ENCODE assay signal across 2 cellular contexts in the genomic region with DNA sequence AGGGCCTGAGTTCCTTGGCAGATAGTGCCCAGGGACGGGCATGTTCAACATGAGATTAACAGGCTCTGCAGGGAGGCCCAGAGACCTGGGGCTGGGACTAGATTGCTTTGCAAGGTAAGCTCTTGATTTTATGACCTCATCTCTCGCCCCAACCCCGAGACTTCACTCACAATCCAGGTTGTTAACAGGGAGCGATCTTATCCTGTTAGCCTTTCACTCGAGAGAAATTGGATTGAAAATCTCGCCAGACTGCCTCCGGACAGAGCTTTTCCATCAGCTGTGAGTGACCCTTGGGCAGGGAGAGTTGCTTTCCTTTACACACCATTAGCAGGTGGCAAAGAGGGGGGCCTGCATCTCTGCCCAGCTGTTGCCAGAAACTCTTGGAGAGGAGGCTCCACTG.
TF ChIP-seq lines count a peak whose summit lies in the region.

No MANE protein-coding gene starts in this region.

TF ChIP-seq in SK-N-SH, 30 proteins besides CTCF, POLR2A, EP300 and RAD21 (continued from another document):
- TF ChIP-seq, protein P1, sequence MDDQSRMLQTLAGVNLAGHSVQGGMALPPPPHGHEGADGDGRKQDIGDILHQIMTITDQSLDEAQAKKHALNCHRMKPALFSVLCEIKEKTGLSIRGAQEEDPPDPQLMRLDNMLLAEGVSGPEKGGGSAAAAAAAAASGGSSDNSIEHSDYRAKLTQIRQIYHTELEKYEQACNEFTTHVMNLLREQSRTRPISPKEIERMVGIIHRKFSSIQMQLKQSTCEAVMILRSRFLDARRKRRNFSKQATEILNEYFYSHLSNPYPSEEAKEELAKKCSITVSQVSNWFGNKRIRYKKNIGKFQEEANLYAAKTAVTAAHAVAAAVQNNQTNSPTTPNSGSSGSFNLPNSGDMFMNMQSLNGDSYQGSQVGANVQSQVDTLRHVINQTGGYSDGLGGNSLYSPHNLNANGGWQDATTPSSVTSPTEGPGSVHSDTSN (IDR thresholded peaks at IDR 0.05), result no peak
- TF ChIP-seq FOXJ3 (CRISPR knock-in tag; IDR thresholded peaks at IDR 0.05), result peak; percentile 66
- no peak for TF ChIP-seq NRF1 (IDR thresholded peaks at IDR 0.05; ENCODE audit: low read depth, low read length)
- TF ChIP-seq USF1 (IDR thresholded peaks at IDR 0.05; ENCODE audit: borderline replicate concordance, low read depth), result no peak
- no peak for TF ChIP-seq RCOR1 (IDR thresholded peaks at IDR 0.05; ENCODE audit: low read length)
- no peak for TF ChIP-seq ELF1 (IDR thresholded peaks at IDR 0.05)
- no peak for TF ChIP-seq CHD2 (IDR thresholded peaks at IDR 0.05; ENCODE audit: low read length, partially characterized antibody)
- peak; percentile 66 for TF ChIP-seq GATA2 (CRISPR knock-in tag; IDR thresholded peaks at IDR 0.05)
- TF ChIP-seq RXRA (IDR thresholded peaks at IDR 0.05; ENCODE audit: borderline replicate concordance, low read depth), result no peak
- no peak for TF ChIP-seq TAF1 (IDR thresholded peaks at IDR 0.05; ENCODE audit: borderline replicate concordance, low read depth, low read length)

TF ChIP-seq in SK-N-SH treated with all-trans-retinoic acid at 6 μM for 48 hours, 23 proteins besides CTCF, POLR2A, EP300 and RAD21:
- TF ChIP-seq CSRNP3 (CRISPR knock-in tag; IDR thresholded peaks at IDR 0.05) (no peak), ZNF565 (CRISPR knock-in tag; conservative IDR thresholded peaks at IDR 0.05; ENCODE audit: low read depth) (no peak), ZFP30 (CRISPR knock-in tag; IDR thresholded peaks at IDR 0.05) (no peak), ZC3H10 (CRISPR knock-in tag; IDR thresholded peaks at IDR 0.05) (no peak), ZFP3 (CRISPR knock-in tag; IDR thresholded peaks at IDR 0.05) (no peak), PATZ1 (CRISPR knock-in tag; IDR thresholded peaks at IDR 0.05; ENCODE audit: borderline replicate concordance) (no peak), CSDC2 (CRISPR knock-in tag; IDR thresholded peaks at IDR 0.05) (no peak), TCF4 (CRISPR knock-in tag; IDR thresholded peaks at IDR 0.05; ENCODE audit: borderline replicate concordance) (no peak), TOX (CRISPR knock-in tag; IDR thresholded peaks at IDR 0.05; ENCODE audit: borderline replicate concordance) (no peak), ZNF70 (CRISPR knock-in tag; IDR thresholded peaks at IDR 0.05) (no peak), PPARA (CRISPR knock-in tag; IDR thresholded peaks at IDR 0.05; ENCODE audit: borderline replicate concordance) (no peak), POU6F1 (CRISPR knock-in tag; IDR thresholded peaks at IDR 0.05; ENCODE audit: borderline replicate concordance, low read depth) (no peak), RARB (CRISPR knock-in tag; IDR thresholded peaks at IDR 0.05) (no peak), OSR1 (CRISPR knock-in tag; IDR thresholded peaks at IDR 0.05) (no peak), ZNF8 (CRISPR knock-in tag; IDR thresholded peaks at IDR 0.05) (no peak), ISL1 (CRISPR knock-in tag; IDR thresholded peaks at IDR 0.05) (no peak), BACH2 (CRISPR knock-in tag; IDR thresholded peaks at IDR 0.05; ENCODE audit: borderline replicate concordance) (no peak), SNAI2 (CRISPR knock-in tag; IDR thresholded peaks at IDR 0.05) (no peak)
- TF ChIP-seq, protein P2, sequence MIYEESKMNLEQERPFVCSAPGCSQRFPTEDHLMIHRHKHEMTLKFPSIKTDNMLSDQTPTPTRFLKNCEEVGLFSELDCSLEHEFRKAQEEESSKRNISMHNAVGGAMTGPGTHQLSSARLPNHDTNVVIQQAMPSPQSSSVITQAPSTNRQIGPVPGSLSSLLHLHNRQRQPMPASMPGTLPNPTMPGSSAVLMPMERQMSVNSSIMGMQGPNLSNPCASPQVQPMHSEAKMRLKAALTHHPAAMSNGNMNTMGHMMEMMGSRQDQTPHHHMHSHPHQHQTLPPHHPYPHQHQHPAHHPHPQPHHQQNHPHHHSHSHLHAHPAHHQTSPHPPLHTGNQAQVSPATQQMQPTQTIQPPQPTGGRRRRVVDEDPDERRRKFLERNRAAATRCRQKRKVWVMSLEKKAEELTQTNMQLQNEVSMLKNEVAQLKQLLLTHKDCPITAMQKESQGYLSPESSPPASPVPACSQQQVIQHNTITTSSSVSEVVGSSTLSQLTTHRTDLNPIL (CRISPR knock-in tag; IDR thresholded peaks at IDR 0.05; ENCODE audit: low read depth), result no peak
